Comparison of ENCODE assay signal across 8 cellular contexts in the genomic region with DNA sequence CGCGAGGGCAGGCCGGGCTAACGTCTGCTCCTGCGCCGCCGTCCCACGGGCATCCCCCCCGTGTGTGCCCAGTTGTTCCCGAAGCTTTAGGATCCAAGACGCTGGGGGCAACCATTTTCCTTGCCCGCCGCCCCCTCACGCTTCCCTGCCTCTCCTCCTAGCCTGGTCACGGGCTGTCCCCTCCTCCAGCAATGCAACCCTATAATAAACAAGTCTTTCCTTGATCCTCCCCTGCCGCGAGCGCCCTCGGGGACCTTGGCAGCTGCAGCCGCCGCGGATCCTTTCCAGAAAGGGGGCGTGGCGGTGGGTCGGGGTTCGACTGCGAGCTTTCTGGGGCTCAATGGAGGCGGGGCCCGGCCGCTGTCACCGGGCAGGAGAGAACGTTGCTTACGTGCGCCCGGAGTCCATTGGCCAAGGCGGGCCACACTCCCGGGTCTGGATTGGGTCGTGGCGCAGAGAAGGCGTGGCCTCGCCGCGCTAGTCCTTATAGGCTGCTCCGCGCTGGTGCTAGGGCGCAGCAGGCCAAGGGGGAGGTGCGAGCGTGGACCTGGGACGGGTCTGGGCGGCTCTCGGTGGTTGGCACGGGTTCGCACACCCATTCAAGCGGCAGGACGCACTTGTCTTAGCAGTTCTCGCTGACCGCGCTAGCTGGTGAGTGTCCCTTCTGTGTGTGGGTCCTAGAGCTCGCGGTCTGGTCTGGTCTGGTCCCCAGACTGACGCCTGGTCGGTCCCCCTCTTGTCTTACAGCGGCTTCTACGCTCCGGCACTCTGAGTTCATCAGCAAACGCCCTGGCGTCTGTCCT. TPM values are rescaled to one million over a fixed set of nuclear protein-coding genes. Genes with fewer than 3 reads are reported as not detected.
DNase-seq lines count a peak whose midpoint lies in the region; ATAC-seq and TF ChIP-seq lines count a peak whose summit lies in the region.

TSS of gene DDIT4 (plus strand) at position 515 of the 803 bp plus-strand sequence. CDS start 293 bp downstream, outside the sequence.

- H3K27ac Mint-ChIP-seq in IgD-negative memory B cell = peak within 1 kb of the TSS; percentile 94 to 96 (median 95)

- peak within 1 kb of the TSS; percentile 97 to 99 (median 99) for H3K4me3 Mint-ChIP-seq in IgD-negative memory B cell

- peaks cover 7% of the 10 kb centered on the region for H3K36me3 Mint-ChIP-seq in IgD-negative memory B cell

- ATAC-seq in GM21529 (IDR thresholded peaks at IDR 0.05; ENCODE audit: unreplicated experiment) = peak; percentile 77
- ATAC-seq in mucosa of descending colon = peak; percentile 84

- TF ChIP-seq CTCF in epithelial cell of esophagus (IDR thresholded peaks at IDR 0.05; ENCODE audit: insufficient read depth, low read depth, low read length, missing control alignments) (no peak), mucosa of descending colon (IDR thresholded peaks at IDR 0.05) (no peak)

- DNase-seq in DMS 273 treated with DMSO at 0.1 percent for 48 hours (lab: John Stamatoyannopoulos, UW) = peak; percentile 93
- peak; percentile 87 for DNase-seq in OCI-M2 (lab: John Stamatoyannopoulos, UW; ENCODE audit: unreplicated experiment)
- peak; percentile 93 for DNase-seq in activated T-cell treated with anti-CD3 and anti-CD28 coated beads for 4 hours
- DNase-seq in epithelial cell of esophagus (ENCODE audit: low read depth) = peak; percentile 99
- DNase-seq in mucosa of descending colon = peak; percentile 99 to 100 (median 99)
- peak; percentile 96 for DNase-seq in stimulated activated CD8-positive, alpha-beta memory T cell treated with anti-CD3 and anti-CD28 coated beads, Interleukin-4, amount 100 ng/mL, for 24 hours (ENCODE audit: low read depth)

- H3K27me3 Mint-ChIP-seq in IgD-negative memory B cell = no peaks in the 10 kb centered on the region

- H3K9me3 ChIP-seq in mucosa of descending colon = no peaks in the 10 kb centered on the region

- H3K4me1 Mint-ChIP-seq in IgD-negative memory B cell = peaks cover 17 to 31% (median 23%) of the 10 kb centered on the region in 3 donors

- H3K4me3 ChIP-seq in epithelial cell of esophagus (ENCODE audit: low read length) = peak within 1 kb of the TSS; percentile 96
- peak within 1 kb of the TSS; percentile 89 for H3K4me3 ChIP-seq in mucosa of descending colon

- peaks cover 27% of the 10 kb centered on the region for H3K4me1 ChIP-seq in mucosa of descending colon (ENCODE audit: low read depth)

- H3K9me3 Mint-ChIP-seq in IgD-negative memory B cell = no peaks in the 10 kb centered on the region

- intact Hi-C loops in mucosa of descending colon (cut with DNase I, micrococcal nuclease) = no loop called here

- H3K36me3 ChIP-seq in mucosa of descending colon (ENCODE audit: low read depth) = no peaks in the 10 kb centered on the region

RNA-seq across cellular contexts. Expression of gene DDIT4, which starts in this region (rescaled TPM):
- 79.9 TPM for polyA plus RNA-seq in IgD-negative memory B cell
- total RNA-seq in mucosa of descending colon = 100 to 1,000 TPM in 1 of 3 donors, 10 to 100 TPM in 2; 32.9 to 142 (median 49.6) TPM

Comparison
In these comparisons a context has a peak if more than half of its experiments do, and no peak if none do; other contexts are left out.
1. Peak in every context shown above with its lines: DNase-seq, ATAC-seq and H3K4me3 ChIP-seq.